ENCODE assay signal across 8 cellular contexts in the genomic region with DNA sequence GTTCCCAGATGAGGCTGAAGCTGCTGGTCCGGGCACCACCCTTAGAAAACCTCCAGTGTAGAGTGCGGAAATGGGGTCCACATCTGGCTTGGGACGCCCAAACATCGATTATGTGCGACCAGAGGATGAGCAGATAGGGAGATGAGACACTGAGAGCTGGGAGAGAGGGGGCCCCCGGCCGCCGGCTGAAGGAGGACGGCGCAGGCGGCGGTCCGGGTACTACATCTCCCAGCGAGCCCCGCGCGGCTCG. TPM values are rescaled to one million over a fixed set of nuclear protein-coding genes. Genes with fewer than 3 reads are reported as not detected.
A peak's percentile ranks its signal among the peaks of the same experiment; 100 is the strongest.
DNase-seq lines count a peak whose midpoint lies in the region; ATAC-seq and TF ChIP-seq lines count a peak whose summit lies in the region.

No MANE protein-coding gene starts in this region.

- peak overlapping the region; percentile 41 to 67 for H3K4me3 ChIP-seq in foreskin fibroblast (ENCODE audit: low read depth in 1 of 2, low read length in 2 of 2)

- POLR2A ChIA-PET in T-cell (lab: Charles Lee), result no interaction called here

- ATAC-seq in T-cell (replicated peaks in 1 of 4) (peak in 1 of 4 experiments; percentile 35), sciatic nerve (peak; percentile 95)

- peak; percentile 26 for DNase-seq in NCI-H345 treated with DMSO at 0.1 percent for 48 hours (lab: John Stamatoyannopoulos, UW; ENCODE audit: unreplicated experiment)
- no peak for DNase-seq in NCI-H345 (lab: John Stamatoyannopoulos, UW)
- DNase-seq in T-cell, result peak in 1 of 34 experiments; percentile 78
- peak; percentile 60 to 82 for DNase-seq in foreskin fibroblast
- no peak for DNase-seq in sciatic nerve (ENCODE audit: low spot score)
- no peak for DNase-seq in NCI-H1694 treated with DMSO at 0.1 percent for 48 hours (lab: John Stamatoyannopoulos, UW)
- no peak for DNase-seq in NCI-H146 (lab: John Stamatoyannopoulos, UW)
- DNase-seq in stimulated activated CD4-positive, alpha-beta T cell treated with anti-CD3 and anti-CD28 coated beads, Interleukin-1b, Interleukin-23, amount 100 ng/mL, for 48 hours, result no peak

- no peak overlapping the region for H3K27ac Mint-ChIP-seq in T-cell

- H3K36me3 Mint-ChIP-seq in T-cell, result no peaks in the 10 kb centered on the region

- intact Hi-C loops in sciatic nerve (cut with DNase I), result loop anchor here (10.0 kb wide), 1 partner anchor 96 kb away; no protein-coding TSS in a partner anchor

- H3K4me1 Mint-ChIP-seq in T-cell, result peaks cover 0 to 13% (median 13%) of the 10 kb centered on the region in 3 donors

- peak; percentile 81 for TF ChIP-seq CTCF in foreskin fibroblast (IDR thresholded peaks at IDR 0.05; ENCODE audit: low read depth, low read length)

- H3K4me3 Mint-ChIP-seq in T-cell, result peak overlapping the region; percentile 83 to 90 (median 85)

- no peaks in the 10 kb centered on the region for H3K9me3 Mint-ChIP-seq in T-cell

- peaks cover 37 to 51% of the 10 kb centered on the region in 2 donors for H3K27me3 Mint-ChIP-seq in T-cell

- CTCF ChIA-PET in T-cell (lab: Charles Lee), result interaction anchor here (0.5 to 1.0 kb wide), 3 partner anchors 16 to 361 kb away, joined by 3 to 4 read pairs (median 3); no protein-coding TSS in a partner anchor

RNA-seq across cellular contexts. Expression of gene SPECC1, which starts 0.2 kb away (rescaled TPM):
- total RNA-seq in T-cell (10 to 100 TPM in 1 of 5 donors, 1 to 10 TPM in 4; 3.9 to 12.9 (median 6.0) TPM), sciatic nerve (53.6 TPM)

RNA-seq across cellular contexts. Expression of gene AKAP10, which starts 31.3 kb away (rescaled TPM):
- total RNA-seq in T-cell (10 to 100 TPM; 43.3 to 61.3 (median 53.9) TPM), sciatic nerve (56.8 TPM)

Comparison
In these comparisons a context has a peak if more than half of its experiments do, and no peak if none do; other contexts are left out.
1. DNase-seq: peak in NCI-H345 treated with DMSO at 0.1 percent for 48 hours (single experiment) and foreskin fibroblast (2 of 2); none in NCI-H345 (single experiment), sciatic nerve (single experiment), NCI-H1694 treated with DMSO at 0.1 percent for 48 hours (single experiment), NCI-H146 (single experiment) and stimulated activated CD4-positive, alpha-beta T cell treated with anti-CD3 and anti-CD28 coated beads, Interleukin-1b, Interleukin-23, amount 100 ng/mL, for 48 hours (single experiment).